Comparison of ENCODE assay signal across 16 cellular contexts in genomic region chr2:166068981-166069380, GRCh38. TPM values are rescaled to one million over a fixed set of nuclear protein-coding genes. Genes with fewer than 3 reads are reported as not detected.
DNase-seq lines count a peak whose midpoint lies in the region; TF ChIP-seq lines count a peak whose summit lies in the region.
"Had no signal": no experiment of that assay in that cellular context is flagged by ENCODE, and none has a peak within 500 bp of the region (broad histone marks: within the 10 kb centered on the region; RNA-seq: fewer than 3 reads in every experiment).

No MANE protein-coding gene starts in this region.

- no peak overlapping the region for H3K9ac ChIP-seq in GM23248
- no peak overlapping the region for H3K9ac ChIP-seq in adipocyte (ENCODE audit: low read length)
- no peak overlapping the region for H3K9ac ChIP-seq in MM.1S (ENCODE audit: low read length)

- 92 to 95% methylated on average over 1 of the region's 1 CpG for WGBS in GM23248 (ENCODE audit: low coverage in 1 of 2, low lambda C conversion rate in 2 of 2, missing lambda C conversion rate in 2 of 2), 2 experiments

- in situ Hi-C loops in GM23248 (cut with MboI): no loop called here

- no peaks in the 10 kb centered on the region for H3K27me3 ChIP-seq in GM23248 (replicated peaks; ENCODE audit: insufficient read depth)
- no peaks in the 10 kb centered on the region for H3K27me3 ChIP-seq in adipocyte (replicated peaks; ENCODE audit: control insufficient read depth, insufficient read depth, low read length)
- no peaks in the 10 kb centered on the region for H3K27me3 ChIP-seq in MM.1S (replicated peaks; ENCODE audit: insufficient read depth, low read length)

- H3K4me1 ChIP-seq in GM23248 (ENCODE audit: insufficient read depth) (no peaks in the 10 kb centered on the region), adipocyte (ENCODE audit: control insufficient read depth, insufficient read depth, low read length) (peaks cover 10% of the 10 kb centered on the region), MM.1S (ENCODE audit: low read length) (no peaks in the 10 kb centered on the region)
- H3K4me1 ChIP-seq: A549, HAP-1 had no signal

- H3K79me2 ChIP-seq in GM23248 (ENCODE audit: insufficient read depth) (no peaks in the 10 kb centered on the region), MM.1S (ENCODE audit: low read length) (no peaks in the 10 kb centered on the region)

- H3K36me3 ChIP-seq in GM23248 (ENCODE audit: low read depth) (no peaks in the 10 kb centered on the region), adipocyte (ENCODE audit: control insufficient read depth, insufficient read depth, low read length, severe bottlenecking) (no peaks in the 10 kb centered on the region), MM.1S (replicated peaks; ENCODE audit: insufficient read depth, low read length) (no peaks in the 10 kb centered on the region)
- H3K36me3 ChIP-seq: HAP-1 had no signal

- H3K27ac ChIP-seq in GM23248: no peak overlapping the region
- H3K27ac ChIP-seq in MM.1S (ENCODE audit: low read length): no peak overlapping the region
- H3K27ac ChIP-seq: A549 had no signal

- peak; percentile 11 for DNase-seq in GM23248
- peak; percentile 33 for DNase-seq in adipocyte (ENCODE audit: low read depth)
- peak; percentile 20 for DNase-seq in fibroblast of mammary gland (ENCODE audit: low read depth)
- no peak for DNase-seq in NCI-H524 treated with DMSO at 0.1 percent for 48 hours (lab: John Stamatoyannopoulos, UW)
- DNase-seq in MM.1S: no peak
- no peak for DNase-seq in activated CD4-positive, alpha-beta T cell treated with anti-CD3 and anti-CD28 coated beads, Interleukin-2, amount 50 U/mL, for 48 hours
- DNase-seq: CD8-positive, alpha-beta T cell; COR-L47; GOT3; HFFc6 had no signal

- no peak overlapping the region for H2AFZ ChIP-seq in GM23248
- no peak overlapping the region for H2AFZ ChIP-seq in MM.1S (ENCODE audit: low read length)

- no peak overlapping the region for H3K4me3 ChIP-seq in GM23248
- no peak overlapping the region for H3K4me3 ChIP-seq in adipocyte (ENCODE audit: low read length)
- H3K4me3 ChIP-seq in fibroblast of mammary gland (ENCODE audit: control insufficient read depth, low read depth, low read length): no peak overlapping the region
- no peak overlapping the region for H3K4me3 ChIP-seq in MM.1S (ENCODE audit: low read length)
- H3K4me3 ChIP-seq: A549, GM12878, HAP-1 had no signal

- H3K4me2 ChIP-seq in GM23248 (ENCODE audit: unreplicated experiment): no peak overlapping the region
- no peak overlapping the region for H3K4me2 ChIP-seq in MM.1S (ENCODE audit: low read depth, low read length)
- H3K4me2 ChIP-seq: A549 had no signal

- no peaks in the 10 kb centered on the region for H3F3A ChIP-seq in GM23248 (ENCODE audit: insufficient read depth)
- no peaks in the 10 kb centered on the region for H3F3A ChIP-seq in MM.1S (ENCODE audit: insufficient read depth, low read length)

- no peaks in the 10 kb centered on the region for H4K20me1 ChIP-seq in GM23248 (ENCODE audit: insufficient read depth)
- H4K20me1 ChIP-seq in MM.1S (ENCODE audit: insufficient read depth, low read length): no peaks in the 10 kb centered on the region

- H3K9me3 ChIP-seq in GM23248 (ENCODE audit: low read depth): no peaks in the 10 kb centered on the region
- no peaks in the 10 kb centered on the region for H3K9me3 ChIP-seq in adipocyte (ENCODE audit: control insufficient read depth, low read length)
- no peaks in the 10 kb centered on the region for H3K9me3 ChIP-seq in MM.1S (replicated peaks; ENCODE audit: insufficient read depth, low read length)
- H3K9me3 ChIP-seq: A549, HAP-1 had no signal

- TF ChIP-seq CTCF in fibroblast of mammary gland (conservative IDR thresholded peaks at IDR 0.05; ENCODE audit: control insufficient read depth, insufficient read depth, low read depth, low read length): no peak
- TF ChIP-seq CTCF in MM.1S (IDR thresholded peaks at IDR 0.05; ENCODE audit: low read length): no peak

- H3K9me2 ChIP-seq in GM23248 (ENCODE audit: insufficient read depth) (no peaks in the 10 kb centered on the region), MM.1S (replicated peaks; ENCODE audit: insufficient read depth, low read length) (no peaks in the 10 kb centered on the region)

RNA-seq across cellular contexts. Expression of gene SCN1A, which starts 58.8 kb away (rescaled TPM):
- 0.13 TPM in 1 of 2 replicates, not detected in the other for total RNA-seq in GM23248 (2014; rRNA removed; shearing (Covaris generic))
- polyA plus RNA-seq in GM23248 (2016; fragmentation: Nextera tagmentation; extraction: Ambion mirVana): 0.08 TPM in 1 of 2 replicates, not detected in the other
- total RNA-seq: CD8-positive, alpha-beta T cell; Daoy; G401; GM12878; HFFc6 had no signal
- polyA plus RNA-seq: A549, CD14-positive monocyte, GM12878 had no signal

Comparison
In these comparisons a context has a peak if more than half of its experiments do, and no peak if none do; other contexts are left out.
1. DNase-seq: peak in GM23248 (single experiment), adipocyte (single experiment) and fibroblast of mammary gland (single experiment); none in NCI-H524 treated with DMSO at 0.1 percent for 48 hours (single experiment), MM.1S (single experiment) and activated CD4-positive, alpha-beta T cell treated with anti-CD3 and anti-CD28 coated beads, Interleukin-2, amount 50 U/mL, for 48 hours (0 of 2).